ENCODE assay signal across 8 cellular contexts in genomic region chr1:45569962-45570581, GRCh38. TPM values are rescaled to one million over a fixed set of nuclear protein-coding genes. Genes with fewer than 3 reads are reported as not detected.
DNase-seq lines count a peak whose midpoint lies in the region; ATAC-seq and TF ChIP-seq lines count a peak whose summit lies in the region.

No MANE protein-coding gene starts in this region.

- H3K4me2 ChIP-seq in DND-41 (ENCODE audit: insufficient read depth, low read length), result no peak overlapping the region

- no peak overlapping the region for H2AFZ ChIP-seq in DND-41 (ENCODE audit: low read depth, low read length)

- H3K27ac ChIP-seq in DND-41 (ENCODE audit: low read length) (no peak overlapping the region), left lung (no peak overlapping the region)

- H3K4me3 ChIP-seq in DND-41 (ENCODE audit: low read depth in 1 of 2, low read length in 2 of 2) (no peak overlapping the region), left lung (no peak overlapping the region)

- peak; percentile 90 for ATAC-seq in DND-41 (ENCODE audit: insufficient read depth, low read depth)
- ATAC-seq in HG02798 (IDR thresholded peaks at IDR 0.05; ENCODE audit: poor library complexity, unreplicated experiment), result peak; percentile 65
- peak; percentile 98 for ATAC-seq in left lung
- ATAC-seq in HG02938 (IDR thresholded peaks at IDR 0.05; ENCODE audit: unreplicated experiment), result no peak

- H3K27me3 ChIP-seq in DND-41 (ENCODE audit: insufficient read depth, low read length, poor library complexity) (no peaks in the 10 kb centered on the region), left lung (no peaks in the 10 kb centered on the region)

- no peaks in the 10 kb centered on the region for H3K79me2 ChIP-seq in DND-41 (ENCODE audit: insufficient read depth, low read length)

- H3K36me3 ChIP-seq in DND-41 (ENCODE audit: insufficient read depth, low read length) (peaks cover 54% of the 10 kb centered on the region), left lung (peaks cover 3 to 60% of the 10 kb centered on the region in 2 donors)

- H3K9me3 ChIP-seq in DND-41 (ENCODE audit: insufficient read depth, low read length, severe bottlenecking) (no peaks in the 10 kb centered on the region), left lung (no peaks in the 10 kb centered on the region)

- no peaks in the 10 kb centered on the region; the same call in 1 of the 2 replicates for H4K20me1 ChIP-seq in DND-41 (ENCODE audit: insufficient read depth, low read length)

- TF ChIP-seq CTCF in DND-41 (IDR thresholded peaks at IDR 0.05; ENCODE audit: borderline replicate concordance, extremely low read depth, low read length, poor library complexity, severe bottlenecking) (peak; percentile 100), left lung (IDR thresholded peaks at IDR 0.05) (peak; percentile 94 to 97)

- H3K9ac ChIP-seq in DND-41 (ENCODE audit: low read depth, low read length), result no peak overlapping the region

- DNase-seq in DND-41 (peak; percentile 73), NCI-H2227 (lab: John Stamatoyannopoulos, UW; ENCODE audit: unreplicated experiment) (peak; percentile 85), cerebellum (ENCODE audit: low spot score) (peak; percentile 83), left lung (peak in 1 of 2 donors; percentile 63)
- DNase-seq in activated CD4-positive, alpha-beta T cell treated with anti-CD3 and anti-CD28 coated beads for 1 hour, result peak; percentile 60
- peak; percentile 47 to 49 for DNase-seq in stimulated activated CD4-positive, alpha-beta T cell treated with anti-CD3 and anti-CD28 coated beads, Interleukin-4, amount 100 ng/mL, for 48 hours (ENCODE audit: low read depth in 2 of 2)

- H3K4me1 ChIP-seq in DND-41 (ENCODE audit: insufficient read depth, low read length) (no peaks in the 10 kb centered on the region), left lung (peaks cover 0 to 3% of the 10 kb centered on the region in 2 donors)

- intact Hi-C loops in left lung (cut with DNase I), result loop anchor here (5.0 to 10.0 kb wide), 4 partner anchors 55 to 225 kb away; partner anchors contain the start of genes MUTYH (in 1 of the 2) and TOE1 (in 1 of the 2)

RNA-seq across cellular contexts. Expression of gene NASP, which starts 13.8 kb away (rescaled TPM):
- total RNA-seq in cerebellum, result 122 TPM
- total RNA-seq in left lung, result 10 to 100 TPM; 57.6 to 71.6 TPM

RNA-seq across cellular contexts. Expression of gene AKR1A1, which starts 19.4 kb away (rescaled TPM):
- total RNA-seq in cerebellum (47.0 TPM), left lung (100 to 1,000 TPM; 183 to 258 TPM)

RNA-seq across cellular contexts. Expression of gene PRDX1, which starts 48.4 kb away (rescaled TPM):
- total RNA-seq in cerebellum (175 TPM), left lung (100 to 1,000 TPM; 427 to 579 TPM)

RNA-seq across cellular contexts. Expression of gene CCDC17, which starts 53.8 kb away (rescaled TPM):
- total RNA-seq in cerebellum, result 1.00 TPM
- total RNA-seq in left lung, result 10 to 100 TPM in 1 of 2 donors, under 1 TPM in 1; 0.70 to 16.2 TPM
